ENCODE assay signal across 2 cellular contexts in the genomic region with DNA sequence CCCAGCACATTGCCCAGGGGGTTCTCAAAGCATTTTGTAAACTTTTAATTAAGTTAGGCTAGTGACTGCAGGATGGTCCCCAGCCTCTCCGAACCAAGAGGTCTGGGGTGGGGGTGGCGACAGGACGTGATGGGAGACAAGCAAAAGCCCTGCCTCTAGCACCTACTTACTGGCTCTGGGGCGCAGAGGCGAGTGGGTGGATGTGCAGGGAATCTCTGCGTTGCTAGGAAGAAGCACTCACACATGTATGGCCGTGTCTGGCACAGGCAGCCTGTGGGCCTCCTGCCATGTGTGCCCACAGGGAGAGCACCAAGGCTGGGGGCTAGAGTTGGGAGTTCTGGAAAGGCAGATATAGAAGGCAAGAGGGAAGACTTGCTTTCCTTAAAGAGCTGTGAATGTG.
TF ChIP-seq lines count a peak whose summit lies in the region.

No MANE protein-coding gene starts in this region.

TF ChIP-seq in SK-N-SH, 30 proteins besides CTCF, POLR2A, EP300 and RAD21 (continued from another document):
- TF ChIP-seq SIN3A (IDR thresholded peaks at IDR 0.05; ENCODE audit: borderline replicate concordance, low read depth, low read length) (no peak), NFIC (IDR thresholded peaks at IDR 0.05; ENCODE audit: borderline replicate concordance) (no peak), FOXM1 (IDR thresholded peaks at IDR 0.05; ENCODE audit: low read depth) (no peak)

TF ChIP-seq in SK-N-SH treated with all-trans-retinoic acid at 6 μM for 48 hours, 23 proteins besides CTCF, POLR2A, EP300 and RAD21:
- TF ChIP-seq, protein P1, sequence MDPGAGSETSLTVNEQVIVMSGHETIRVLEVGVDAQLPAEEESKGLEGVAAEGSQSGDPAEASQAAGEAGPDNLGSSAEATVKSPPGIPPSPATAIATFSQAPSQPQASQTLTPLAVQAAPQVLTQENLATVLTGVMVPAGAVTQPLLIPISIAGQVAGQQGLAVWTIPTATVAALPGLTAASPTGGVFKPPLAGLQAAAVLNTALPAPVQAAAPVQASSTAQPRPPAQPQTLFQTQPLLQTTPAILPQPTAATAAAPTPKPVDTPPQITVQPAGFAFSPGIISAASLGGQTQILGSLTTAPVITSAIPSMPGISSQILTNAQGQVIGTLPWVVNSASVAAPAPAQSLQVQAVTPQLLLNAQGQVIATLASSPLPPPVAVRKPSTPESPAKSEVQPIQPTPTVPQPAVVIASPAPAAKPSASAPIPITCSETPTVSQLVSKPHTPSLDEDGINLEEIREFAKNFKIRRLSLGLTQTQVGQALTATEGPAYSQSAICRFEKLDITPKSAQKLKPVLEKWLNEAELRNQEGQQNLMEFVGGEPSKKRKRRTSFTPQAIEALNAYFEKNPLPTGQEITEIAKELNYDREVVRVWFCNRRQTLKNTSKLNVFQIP (CRISPR knock-in tag; IDR thresholded peaks at IDR 0.05; ENCODE audit: borderline replicate concordance, low read depth) = no peak
- TF ChIP-seq, protein P2, sequence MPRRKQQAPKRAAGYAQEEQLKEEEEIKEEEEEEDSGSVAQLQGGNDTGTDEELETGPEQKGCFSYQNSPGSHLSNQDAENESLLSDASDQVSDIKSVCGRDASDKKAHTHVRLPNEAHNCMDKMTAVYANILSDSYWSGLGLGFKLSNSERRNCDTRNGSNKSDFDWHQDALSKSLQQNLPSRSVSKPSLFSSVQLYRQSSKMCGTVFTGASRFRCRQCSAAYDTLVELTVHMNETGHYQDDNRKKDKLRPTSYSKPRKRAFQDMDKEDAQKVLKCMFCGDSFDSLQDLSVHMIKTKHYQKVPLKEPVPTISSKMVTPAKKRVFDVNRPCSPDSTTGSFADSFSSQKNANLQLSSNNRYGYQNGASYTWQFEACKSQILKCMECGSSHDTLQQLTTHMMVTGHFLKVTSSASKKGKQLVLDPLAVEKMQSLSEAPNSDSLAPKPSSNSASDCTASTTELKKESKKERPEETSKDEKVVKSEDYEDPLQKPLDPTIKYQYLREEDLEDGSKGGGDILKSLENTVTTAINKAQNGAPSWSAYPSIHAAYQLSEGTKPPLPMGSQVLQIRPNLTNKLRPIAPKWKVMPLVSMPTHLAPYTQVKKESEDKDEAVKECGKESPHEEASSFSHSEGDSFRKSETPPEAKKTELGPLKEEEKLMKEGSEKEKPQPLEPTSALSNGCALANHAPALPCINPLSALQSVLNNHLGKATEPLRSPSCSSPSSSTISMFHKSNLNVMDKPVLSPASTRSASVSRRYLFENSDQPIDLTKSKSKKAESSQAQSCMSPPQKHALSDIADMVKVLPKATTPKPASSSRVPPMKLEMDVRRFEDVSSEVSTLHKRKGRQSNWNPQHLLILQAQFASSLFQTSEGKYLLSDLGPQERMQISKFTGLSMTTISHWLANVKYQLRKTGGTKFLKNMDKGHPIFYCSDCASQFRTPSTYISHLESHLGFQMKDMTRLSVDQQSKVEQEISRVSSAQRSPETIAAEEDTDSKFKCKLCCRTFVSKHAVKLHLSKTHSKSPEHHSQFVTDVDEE (CRISPR knock-in tag; IDR thresholded peaks at IDR 0.05) = no peak
- no peak for TF ChIP-seq ISL1 (CRISPR knock-in tag; IDR thresholded peaks at IDR 0.05)
- TF ChIP-seq GLIS3 (CRISPR knock-in tag; IDR thresholded peaks at IDR 0.05) = no peak
- TF ChIP-seq TOX (CRISPR knock-in tag; IDR thresholded peaks at IDR 0.05; ENCODE audit: borderline replicate concordance) = no peak
- TF ChIP-seq RARB (CRISPR knock-in tag; IDR thresholded peaks at IDR 0.05) = no peak
- no peak for TF ChIP-seq ARNTL (CRISPR knock-in tag; IDR thresholded peaks at IDR 0.05; ENCODE audit: borderline replicate concordance, low read depth)
